In the genomic region with DNA sequence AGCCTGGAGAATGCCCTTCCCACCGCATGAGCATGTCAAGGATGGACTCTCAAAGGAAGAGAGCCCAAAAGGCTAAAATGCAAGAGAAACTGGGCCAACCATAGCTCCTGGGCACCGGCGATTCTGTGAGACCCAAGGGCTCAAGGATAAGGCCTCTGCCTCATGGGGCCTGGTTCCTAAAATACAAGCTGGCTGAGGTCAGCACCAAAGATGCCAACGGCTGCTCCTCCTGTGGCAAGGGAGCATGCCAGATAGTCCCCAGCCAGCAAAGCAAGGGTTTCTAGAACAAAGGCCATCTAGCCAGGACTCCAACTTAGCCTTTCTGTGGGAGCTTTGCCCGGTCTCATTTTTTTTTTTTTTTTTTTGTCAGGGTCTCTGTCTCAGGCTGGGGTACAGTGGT, we compare ENCODE assay signal across 18 cellular contexts. TPM values are rescaled to one million over a fixed set of nuclear protein-coding genes. Genes with fewer than 3 reads are reported as not detected.
"Had no signal": no experiment of that assay in that cellular context is flagged by ENCODE, and none has a peak within 500 bp of the region (broad histone marks: within the 10 kb centered on the region; RNA-seq: fewer than 3 reads in every experiment).

No MANE protein-coding gene starts in this region.

- H3K4me3 ChIP-seq: cardiac muscle cell, ovary, skin epidermis, thoracic aorta, upper lobe of right lung had no signal

- H3K27ac Mint-ChIP-seq: activated CD4-positive, alpha-beta memory T cell treated with anti-CD3 and anti-CD28 coated beads, Interleukin-2, amount 10 ng/mL, durations not matched to agents 7 days and 5 days; activated CD4-positive, alpha-beta T cell treated with anti-CD3 and anti-CD28 coated beads for 36 hours; activated naive CD4-positive, alpha-beta T cell treated with anti-CD3 and anti-CD28 coated beads, Interleukin-2, amount 10 ng/mL, durations not matched to agents 7 days and 5 days; activated T-cell treated with anti-CD3 and anti-CD28 coated beads, Interleukin-2, amount 50 U/mL, for 24 hours; effector memory CD8-positive, alpha-beta T cell; immature natural killer cell; stimulated activated naive CD8-positive, alpha-beta T cell treated with anti-CD3 and anti-CD28 coated beads, Interleukin-15, Interleukin-2, amounts not matched to agents 100 ng/mL and 50 ng/mL, for 24 hours had no signal

- H3K4me1 Mint-ChIP-seq: activated CD4-positive, alpha-beta memory T cell treated with anti-CD3 and anti-CD28 coated beads, Interleukin-2, amount 10 ng/mL, durations not matched to agents 7 days and 5 days; activated CD4-positive, alpha-beta T cell treated with anti-CD3 and anti-CD28 coated beads for 36 hours; activated naive CD4-positive, alpha-beta T cell treated with anti-CD3 and anti-CD28 coated beads, Interleukin-2, amount 10 ng/mL, durations not matched to agents 7 days and 5 days; immature natural killer cell had no signal

- H3K4me1 ChIP-seq: foreskin keratinocyte, upper lobe of right lung had no signal

- H3K27ac ChIP-seq: cardiac muscle cell, foreskin keratinocyte, ovary, skin epidermis, thoracic aorta, upper lobe of right lung, VCaP had no signal

- H3K36me3 ChIP-seq: cardiac muscle cell, ovary, thoracic aorta, upper lobe of right lung had no signal

- H3K36me3 Mint-ChIP-seq: activated naive CD4-positive, alpha-beta T cell treated with anti-CD3 and anti-CD28 coated beads, Interleukin-2, amount 10 ng/mL, durations not matched to agents 7 days and 5 days; immature natural killer cell had no signal

- DNase-seq: activated CD4-positive, alpha-beta memory T cell treated with anti-CD3 and anti-CD28 coated beads, Interleukin-2, amount 10 ng/mL, durations not matched to agents 7 days and 5 days; activated CD4-positive, alpha-beta T cell treated with anti-CD3 and anti-CD28 coated beads for 36 hours; activated naive CD4-positive, alpha-beta T cell treated with anti-CD3 and anti-CD28 coated beads, Interleukin-2, amount 10 ng/mL, durations not matched to agents 7 days and 5 days; activated T-cell treated with anti-CD3 and anti-CD28 coated beads, Interleukin-2, amount 50 U/mL, for 24 hours; effector memory CD8-positive, alpha-beta T cell; foreskin keratinocyte; immature natural killer cell; left colon; mammary epithelial cell; ovary; T-helper 1 cell; upper lobe of right lung had no signal

- H3K27me3 Mint-ChIP-seq: activated CD4-positive, alpha-beta memory T cell treated with anti-CD3 and anti-CD28 coated beads, Interleukin-2, amount 10 ng/mL, durations not matched to agents 7 days and 5 days; activated CD4-positive, alpha-beta T cell treated with anti-CD3 and anti-CD28 coated beads for 36 hours; stimulated activated naive CD8-positive, alpha-beta T cell treated with anti-CD3 and anti-CD28 coated beads, Interleukin-15, Interleukin-2, amounts not matched to agents 100 ng/mL and 50 ng/mL, for 24 hours had no signal

- H3K4me3 Mint-ChIP-seq: activated CD4-positive, alpha-beta memory T cell treated with anti-CD3 and anti-CD28 coated beads, Interleukin-2, amount 10 ng/mL, durations not matched to agents 7 days and 5 days; activated CD4-positive, alpha-beta T cell treated with anti-CD3 and anti-CD28 coated beads for 36 hours; activated naive CD4-positive, alpha-beta T cell treated with anti-CD3 and anti-CD28 coated beads, Interleukin-2, amount 10 ng/mL, durations not matched to agents 7 days and 5 days; activated T-cell treated with anti-CD3 and anti-CD28 coated beads, Interleukin-2, amount 50 U/mL, for 24 hours; effector memory CD8-positive, alpha-beta T cell; immature natural killer cell; stimulated activated naive CD8-positive, alpha-beta T cell treated with anti-CD3 and anti-CD28 coated beads, Interleukin-15, Interleukin-2, amounts not matched to agents 100 ng/mL and 50 ng/mL, for 24 hours had no signal

- H3K9me3 ChIP-seq: ovary, thoracic aorta, upper lobe of right lung had no signal

- ATAC-seq: activated CD4-positive, alpha-beta T cell treated with anti-CD3 and anti-CD28 coated beads for 36 hours; effector memory CD8-positive, alpha-beta T cell; foreskin keratinocyte; left colon; SK-N-SH treated with all-trans-retinoic acid at 6 μM for 48 hours; upper lobe of right lung had no signal

- H3K27me3 ChIP-seq: cardiac muscle cell, ovary, upper lobe of right lung had no signal

- H3K9me3 Mint-ChIP-seq: activated CD4-positive, alpha-beta memory T cell treated with anti-CD3 and anti-CD28 coated beads, Interleukin-2, amount 10 ng/mL, durations not matched to agents 7 days and 5 days; activated naive CD4-positive, alpha-beta T cell treated with anti-CD3 and anti-CD28 coated beads, Interleukin-2, amount 10 ng/mL, durations not matched to agents 7 days and 5 days; activated T-cell treated with anti-CD3 and anti-CD28 coated beads, Interleukin-2, amount 50 U/mL, for 24 hours; effector memory CD8-positive, alpha-beta T cell; immature natural killer cell; stimulated activated naive CD8-positive, alpha-beta T cell treated with anti-CD3 and anti-CD28 coated beads, Interleukin-15, Interleukin-2, amounts not matched to agents 100 ng/mL and 50 ng/mL, for 24 hours had no signal

RNA-seq across cellular contexts. Expression of gene GPRC5B, which starts 20.1 kb away (rescaled TPM):
- polyA plus RNA-seq: immature natural killer cell had no signal
